Comparison of ENCODE assay signal across 3 cellular contexts in the genomic region with DNA sequence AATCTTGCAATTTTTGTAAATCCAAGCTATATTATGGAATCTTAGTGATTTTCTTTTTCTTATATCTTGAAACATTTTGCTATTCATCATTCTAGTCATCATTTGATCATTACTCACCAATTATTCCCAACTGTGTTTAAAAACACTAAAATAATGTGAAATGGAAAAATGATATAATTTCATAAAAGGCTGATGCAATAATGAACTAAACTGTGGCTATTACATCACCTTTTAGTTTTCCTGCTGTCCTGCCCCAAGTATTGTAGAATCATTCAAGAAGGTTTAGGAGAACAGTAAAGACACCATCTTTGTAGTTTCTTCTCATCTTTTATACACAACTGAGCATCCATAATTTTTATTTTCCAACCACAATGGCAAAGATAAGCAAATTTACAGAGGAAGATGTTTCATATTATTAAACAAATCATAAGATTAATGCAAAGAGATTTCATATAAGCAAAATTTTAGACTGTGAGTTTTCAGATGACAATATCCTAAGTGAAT.
TF ChIP-seq lines count a peak whose summit lies in the region.

No MANE protein-coding gene starts in this region.

TF ChIP-seq in HepG2, 621 proteins besides CTCF, POLR2A, EP300 and RAD21:
- TF ChIP-seq CEBPB (IDR thresholded peaks at IDR 0.05; ENCODE audit: borderline replicate concordance, low read depth, low read length), result peak; percentile 38; the same call in 1 of the 2 replicates
- TF ChIP-seq, protein P1, sequence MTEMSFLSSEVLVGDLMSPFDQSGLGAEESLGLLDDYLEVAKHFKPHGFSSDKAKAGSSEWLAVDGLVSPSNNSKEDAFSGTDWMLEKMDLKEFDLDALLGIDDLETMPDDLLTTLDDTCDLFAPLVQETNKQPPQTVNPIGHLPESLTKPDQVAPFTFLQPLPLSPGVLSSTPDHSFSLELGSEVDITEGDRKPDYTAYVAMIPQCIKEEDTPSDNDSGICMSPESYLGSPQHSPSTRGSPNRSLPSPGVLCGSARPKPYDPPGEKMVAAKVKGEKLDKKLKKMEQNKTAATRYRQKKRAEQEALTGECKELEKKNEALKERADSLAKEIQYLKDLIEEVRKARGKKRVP (CRISPR knock-in tag; IDR thresholded peaks at IDR 0.05), result peak in 1 of 2 experiments; percentile 41; a peak in 1 of 4 replicates
- TF ChIP-seq ATF7 (IDR thresholded peaks at IDR 0.05), result peak; percentile 60
- TF ChIP-seq ATF7 (CRISPR knock-in tag; IDR thresholded peaks at IDR 0.05), result no peak
- TF ChIP-seq GABPA (IDR thresholded peaks at IDR 0.05; ENCODE audit: low read depth, low read length), result no peak
- no peak for TF ChIP-seq GABPA (CRISPR knock-in tag; IDR thresholded peaks at IDR 0.05; ENCODE audit: low read depth)

TF ChIP-seq in IMR-90, 13 proteins besides CTCF, POLR2A, EP300 and RAD21:
- TF ChIP-seq, protein P2, sequence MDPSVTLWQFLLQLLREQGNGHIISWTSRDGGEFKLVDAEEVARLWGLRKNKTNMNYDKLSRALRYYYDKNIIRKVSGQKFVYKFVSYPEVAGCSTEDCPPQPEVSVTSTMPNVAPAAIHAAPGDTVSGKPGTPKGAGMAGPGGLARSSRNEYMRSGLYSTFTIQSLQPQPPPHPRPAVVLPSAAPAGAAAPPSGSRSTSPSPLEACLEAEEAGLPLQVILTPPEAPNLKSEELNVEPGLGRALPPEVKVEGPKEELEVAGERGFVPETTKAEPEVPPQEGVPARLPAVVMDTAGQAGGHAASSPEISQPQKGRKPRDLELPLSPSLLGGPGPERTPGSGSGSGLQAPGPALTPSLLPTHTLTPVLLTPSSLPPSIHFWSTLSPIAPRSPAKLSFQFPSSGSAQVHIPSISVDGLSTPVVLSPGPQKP (IDR thresholded peaks at IDR 0.05; ENCODE audit: borderline replicate concordance, low read depth, low read length), result no peak
- TF ChIP-seq CEBPB (IDR thresholded peaks at IDR 0.05; ENCODE audit: low read depth, low read length) (peak; percentile 37; the same call in 1 of the 2 replicates), NFE2L2 (IDR thresholded peaks at IDR 0.05; ENCODE audit: low read depth, low read length) (no peak), CHD1 (IDR thresholded peaks at IDR 0.05; ENCODE audit: low read depth, low read length) (no peak)
- TF ChIP-seq, protein P3, sequence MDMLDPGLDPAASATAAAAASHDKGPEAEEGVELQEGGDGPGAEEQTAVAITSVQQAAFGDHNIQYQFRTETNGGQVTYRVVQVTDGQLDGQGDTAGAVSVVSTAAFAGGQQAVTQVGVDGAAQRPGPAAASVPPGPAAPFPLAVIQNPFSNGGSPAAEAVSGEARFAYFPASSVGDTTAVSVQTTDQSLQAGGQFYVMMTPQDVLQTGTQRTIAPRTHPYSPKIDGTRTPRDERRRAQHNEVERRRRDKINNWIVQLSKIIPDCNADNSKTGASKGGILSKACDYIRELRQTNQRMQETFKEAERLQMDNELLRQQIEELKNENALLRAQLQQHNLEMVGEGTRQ (IDR thresholded peaks at IDR 0.05; ENCODE audit: low read depth, low read length), result no peak

TF ChIP-seq in K562, 482 proteins besides CTCF, POLR2A, EP300 and RAD21:
- TF ChIP-seq FOXM1 (IDR thresholded peaks at IDR 0.05; ENCODE audit: low read depth) (no peak), FOXM1 (CRISPR knock-in tag; IDR thresholded peaks at IDR 0.05; ENCODE audit: low read depth) (no peak), ZNF431 (CRISPR knock-in tag; IDR thresholded peaks at IDR 0.05) (no peak), RBM14 (IDR thresholded peaks at IDR 0.05; ENCODE audit: borderline replicate concordance, insufficient read depth, low read depth, low read length) (no peak), BRD4 (IDR thresholded peaks at IDR 0.05) (no peak), CBFB (CRISPR knock-in tag; IDR thresholded peaks at IDR 0.05) (no peak), TEAD1 (CRISPR knock-in tag; IDR thresholded peaks at IDR 0.05) (no peak), ZNF384 (IDR thresholded peaks at IDR 0.05; ENCODE audit: low read depth, low read length) (no peak), CEBPG (CRISPR knock-in tag; IDR thresholded peaks at IDR 0.05) (no peak), CEBPG (tag; conservative IDR thresholded peaks at IDR 0.05 in 1 of 2, IDR thresholded peaks at IDR 0.05 in 1 of 2) (peak; percentile 83 to 84), CHD2 (IDR thresholded peaks at IDR 0.05; ENCODE audit: low read depth, low read length) (no peak), U2AF1 (optimal IDR thresholded peaks at IDR 0.05; ENCODE audit: low read depth, low read length) (no peak), TRIM24 (IDR thresholded peaks at IDR 0.05) (peak; percentile 84 to 85; a peak in 3 of 4 replicates), RBFOX2 (IDR thresholded peaks at IDR 0.05; ENCODE audit: low read depth, low read length) (no peak), KLF13 (tag; IDR thresholded peaks at IDR 0.05; ENCODE audit: borderline replicate concordance, low read depth) (no peak), SUPT5H (IDR thresholded peaks at IDR 0.05) (no peak), HNRNPK (IDR thresholded peaks at IDR 0.05; ENCODE audit: low read depth, low read length, poor library complexity, severe bottlenecking) (no peak), HNRNPLL (IDR thresholded peaks at IDR 0.05; ENCODE audit: low read depth, low read length, poor library complexity, severe bottlenecking) (no peak), ZNF696 (CRISPR knock-in tag; conservative IDR thresholded peaks at IDR 0.05) (no peak), CTBP1 (IDR thresholded peaks at IDR 0.05; ENCODE audit: borderline replicate concordance) (no peak), SAFB (IDR thresholded peaks at IDR 0.05; ENCODE audit: borderline replicate concordance, low read depth, low read length) (no peak), ZSCAN32 (CRISPR knock-in tag; IDR thresholded peaks at IDR 0.05) (0 out of 2 replicates have a peak, but pooled peaks have one; percentile 21), IFI16 (CRISPR knock-in tag; IDR thresholded peaks at IDR 0.05) (no peak), SP1 (CRISPR knock-in tag; IDR thresholded peaks at IDR 0.05) (no peak), ZFPM2 (CRISPR knock-in tag; IDR thresholded peaks at IDR 0.05) (no peak), HDAC3 (IDR thresholded peaks at IDR 0.05; ENCODE audit: borderline replicate concordance, partially characterized antibody) (no peak), TRIM28 (IDR thresholded peaks at IDR 0.05) (no peak), C11orf30 (IDR thresholded peaks at IDR 0.05; ENCODE audit: low read depth) (0 out of 2 replicates have a peak, but pooled peaks have one; percentile 18), ZNF316 (IDR thresholded peaks at IDR 0.05) (0 out of 2 replicates have a peak, but pooled peaks have one; percentile 7)
- TF ChIP-seq, protein P4, sequence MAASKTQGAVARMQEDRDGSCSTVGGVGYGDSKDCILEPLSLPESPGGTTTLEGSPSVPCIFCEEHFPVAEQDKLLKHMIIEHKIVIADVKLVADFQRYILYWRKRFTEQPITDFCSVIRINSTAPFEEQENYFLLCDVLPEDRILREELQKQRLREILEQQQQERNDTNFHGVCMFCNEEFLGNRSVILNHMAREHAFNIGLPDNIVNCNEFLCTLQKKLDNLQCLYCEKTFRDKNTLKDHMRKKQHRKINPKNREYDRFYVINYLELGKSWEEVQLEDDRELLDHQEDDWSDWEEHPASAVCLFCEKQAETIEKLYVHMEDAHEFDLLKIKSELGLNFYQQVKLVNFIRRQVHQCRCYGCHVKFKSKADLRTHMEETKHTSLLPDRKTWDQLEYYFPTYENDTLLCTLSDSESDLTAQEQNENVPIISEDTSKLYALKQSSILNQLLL (CRISPR knock-in tag; IDR thresholded peaks at IDR 0.05; ENCODE audit: borderline replicate concordance), result no peak
- TF ChIP-seq, protein P5, sequence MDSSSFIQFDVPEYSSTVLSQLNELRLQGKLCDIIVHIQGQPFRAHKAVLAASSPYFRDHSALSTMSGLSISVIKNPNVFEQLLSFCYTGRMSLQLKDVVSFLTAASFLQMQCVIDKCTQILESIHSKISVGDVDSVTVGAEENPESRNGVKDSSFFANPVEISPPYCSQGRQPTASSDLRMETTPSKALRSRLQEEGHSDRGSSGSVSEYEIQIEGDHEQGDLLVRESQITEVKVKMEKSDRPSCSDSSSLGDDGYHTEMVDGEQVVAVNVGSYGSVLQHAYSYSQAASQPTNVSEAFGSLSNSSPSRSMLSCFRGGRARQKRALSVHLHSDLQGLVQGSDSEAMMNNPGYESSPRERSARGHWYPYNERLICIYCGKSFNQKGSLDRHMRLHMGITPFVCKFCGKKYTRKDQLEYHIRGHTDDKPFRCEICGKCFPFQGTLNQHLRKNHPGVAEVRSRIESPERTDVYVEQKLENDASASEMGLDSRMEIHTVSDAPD (CRISPR knock-in tag; IDR thresholded peaks at IDR 0.05), result no peak
- TF ChIP-seq, protein P6, sequence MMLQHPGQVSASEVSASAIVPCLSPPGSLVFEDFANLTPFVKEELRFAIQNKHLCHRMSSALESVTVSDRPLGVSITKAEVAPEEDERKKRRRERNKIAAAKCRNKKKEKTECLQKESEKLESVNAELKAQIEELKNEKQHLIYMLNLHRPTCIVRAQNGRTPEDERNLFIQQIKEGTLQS (IDR thresholded peaks at IDR 0.05), result peak; percentile 82
- TF ChIP-seq, protein P6 (CRISPR knock-in tag; conservative IDR thresholded peaks at IDR 0.05), result no peak
- TF ChIP-seq, protein P7, sequence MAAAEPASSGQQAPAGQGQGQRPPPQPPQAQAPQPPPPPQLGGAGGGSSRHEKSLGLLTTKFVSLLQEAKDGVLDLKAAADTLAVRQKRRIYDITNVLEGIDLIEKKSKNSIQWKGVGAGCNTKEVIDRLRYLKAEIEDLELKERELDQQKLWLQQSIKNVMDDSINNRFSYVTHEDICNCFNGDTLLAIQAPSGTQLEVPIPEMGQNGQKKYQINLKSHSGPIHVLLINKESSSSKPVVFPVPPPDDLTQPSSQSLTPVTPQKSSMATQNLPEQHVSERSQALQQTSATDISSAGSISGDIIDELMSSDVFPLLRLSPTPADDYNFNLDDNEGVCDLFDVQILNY (CRISPR knock-in tag; IDR thresholded peaks at IDR 0.05), result no peak
- TF ChIP-seq, protein P8, sequence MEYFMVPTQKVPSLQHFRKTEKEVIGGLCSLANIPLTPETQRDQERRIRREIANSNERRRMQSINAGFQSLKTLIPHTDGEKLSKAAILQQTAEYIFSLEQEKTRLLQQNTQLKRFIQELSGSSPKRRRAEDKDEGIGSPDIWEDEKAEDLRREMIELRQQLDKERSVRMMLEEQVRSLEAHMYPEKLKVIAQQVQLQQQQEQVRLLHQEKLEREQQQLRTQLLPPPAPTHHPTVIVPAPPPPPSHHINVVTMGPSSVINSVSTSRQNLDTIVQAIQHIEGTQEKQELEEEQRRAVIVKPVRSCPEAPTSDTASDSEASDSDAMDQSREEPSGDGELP (CRISPR knock-in tag; IDR thresholded peaks at IDR 0.05; ENCODE audit: borderline replicate concordance), result no peak
- TF ChIP-seq, protein P9, sequence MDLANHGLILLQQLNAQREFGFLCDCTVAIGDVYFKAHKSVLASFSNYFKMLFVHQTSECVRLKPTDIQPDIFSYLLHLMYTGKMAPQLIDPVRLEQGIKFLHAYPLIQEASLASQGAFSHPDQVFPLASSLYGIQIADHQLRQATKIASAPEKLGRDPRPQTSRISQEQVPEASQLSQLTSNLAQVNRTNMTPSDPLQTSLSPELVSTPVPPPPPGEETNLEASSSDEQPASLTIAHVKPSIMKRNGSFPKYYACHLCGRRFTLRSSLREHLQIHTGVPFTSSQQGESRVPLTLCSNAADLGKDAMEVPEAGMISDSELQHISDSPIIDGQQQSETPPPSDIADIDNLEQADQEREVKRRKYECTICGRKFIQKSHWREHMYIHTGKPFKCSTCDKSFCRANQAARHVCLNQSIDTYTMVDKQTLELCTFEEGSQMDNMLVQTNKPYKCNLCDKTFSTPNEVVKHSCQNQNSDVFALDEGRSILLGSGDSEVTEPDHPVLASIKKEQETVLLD (IDR thresholded peaks at IDR 0.05), result no peak
